ENCODE assay signal across 29 cellular contexts in genomic region chr11:133530501-133530835, GRCh38. TPM values are rescaled to one million over a fixed set of nuclear protein-coding genes. Genes with fewer than 3 reads are reported as not detected.
A peak's percentile ranks its signal among the peaks of the same experiment; 100 is the strongest.
DNase-seq lines count a peak whose midpoint lies in the region; ATAC-seq, FAIRE-seq and TF ChIP-seq lines count a peak whose summit lies in the region.
"Had no signal": no experiment of that assay in that cellular context is flagged by ENCODE, and none has a peak within 500 bp of the region (broad histone marks: within the 10 kb centered on the region; RNA-seq: fewer than 3 reads in every experiment).

No MANE protein-coding gene starts in this region.

- no peaks in the 10 kb centered on the region for H3K79me2 ChIP-seq in GM12878 (ENCODE audit: control insufficient read depth, insufficient read depth, low read length)

- no peak for FAIRE-seq in GM12878 (lab: Jason Lieb, UNC)
- FAIRE-seq in frontal cortex (lab: Jason Lieb, UNC): no peak
- FAIRE-seq: kidney had no signal

- H3K4me2 ChIP-seq in GM12878 (ENCODE audit: control insufficient read depth, insufficient read depth) (no peak overlapping the region), neuronal stem cell (ENCODE audit: insufficient read depth, low read length, poor library complexity, severe bottlenecking) (no peak overlapping the region)

- peak overlapping the region; percentile 48 for H2AK5ac ChIP-seq in neuronal stem cell (ENCODE audit: low read depth, low read length)

- no peaks in the 10 kb centered on the region for H3K9me3 ChIP-seq in HUES48 (ENCODE audit: control insufficient read depth, insufficient read depth, low read length)
- H3K9me3 ChIP-seq in GM12878 (replicated peaks; ENCODE audit: control insufficient read depth, insufficient read depth, low read length): no peaks in the 10 kb centered on the region; the same call in 2 of the 3 replicates
- H3K9me3 ChIP-seq in iPS-18a (ENCODE audit: control insufficient read depth, low read depth, low read length): no peaks in the 10 kb centered on the region
- no peaks in the 10 kb centered on the region for H3K9me3 ChIP-seq in neuronal stem cell (replicated peaks in 1 of 2; ENCODE audit: control insufficient read depth in 2 of 2, insufficient read depth in 1 of 2, low read depth in 1 of 2, low read length in 2 of 2)
- no peaks in the 10 kb centered on the region for H3K9me3 ChIP-seq in BE2C
- H3K9me3 ChIP-seq in adrenal gland (replicated peaks in 1 of 3): no peaks in the 10 kb centered on the region
- H3K9me3 ChIP-seq: BLaER1 treated with 17β-estradiol and CSF1 and Interleukin-3, amounts not matched to agents 10 nM and 100 nM; Caco-2; heart left ventricle; sigmoid colon; suprapubic skin had no signal

- in situ Hi-C loops in GM12878 (cut with MboI): no loop called here

- no peak overlapping the region for H2BK12ac ChIP-seq in neuronal stem cell (ENCODE audit: low read length)

- no peak overlapping the region for H4K91ac ChIP-seq in neuronal stem cell (ENCODE audit: low read depth, low read length, poor library complexity)

- H3K36me3 ChIP-seq in HUES48 (ENCODE audit: control insufficient read depth, insufficient read depth, low read length): 0 out of 2 replicates have a peak, but pooled peaks cover 2% of the 10 kb centered on the region
- H3K36me3 ChIP-seq in GM12878 (ENCODE audit: control insufficient read depth in 2 of 2, insufficient read depth in 2 of 2, low read length in 1 of 2): no peaks in the 10 kb centered on the region
- no peaks in the 10 kb centered on the region for H3K36me3 ChIP-seq in iPS-18a (ENCODE audit: control insufficient read depth, low read depth, low read length)
- no peaks in the 10 kb centered on the region for H3K36me3 ChIP-seq in neuronal stem cell (replicated peaks in 1 of 2; ENCODE audit: control insufficient read depth in 2 of 2, insufficient read depth in 2 of 2, low read length in 2 of 2)
- no peaks in the 10 kb centered on the region for H3K36me3 ChIP-seq in BE2C
- H3K36me3 ChIP-seq in adrenal gland (replicated peaks in 1 of 2): no peaks in the 10 kb centered on the region
- H3K36me3 ChIP-seq: BLaER1 treated with 17β-estradiol and CSF1 and Interleukin-3, amounts not matched to agents 10 nM and 100 nM; heart left ventricle; sigmoid colon; suprapubic skin had no signal

- SMC1A ChIA-PET in GM12878 (lab: Charles Lee; ENCODE audit: uncharacterized antibody, unreplicated experiment): no interaction called here

- 0% methylated on average over 3 of the region's 3 CpGs for WGBS in GM12878 (ENCODE audit: insufficient coverage, insufficient replicate concordance, low lambda C conversion rate, missing lambda C conversion rate)
- WGBS in neuronal stem cell (ENCODE audit: extremely low coverage in 2 of 2, insufficient read length in 2 of 2, insufficient replicate concordance in 1 of 2), 2 donors: no CpG with 5 or more reads among the region's 3 CpGs
- 0 to 13% (median 8%) methylated on average over 2 to 3 of the region's 3 CpGs; no CpG with 5 or more reads in 1 of the 4 donors for WGBS in adrenal gland, 4 donors

- no peak overlapping the region for H3K9ac ChIP-seq in HUES48 (ENCODE audit: low read depth, low read length)
- H3K9ac ChIP-seq in GM12878 (ENCODE audit: control insufficient read depth, insufficient read depth, low read length): no peak overlapping the region
- H3K9ac ChIP-seq in iPS-18a (ENCODE audit: low read length): no peak overlapping the region
- H3K9ac ChIP-seq in neuronal stem cell (ENCODE audit: low read depth, low read length, poor library complexity): no peak overlapping the region
- H3K9ac ChIP-seq: BLaER1 treated with 17β-estradiol and CSF1 and Interleukin-3, amounts not matched to agents 10 nM and 100 nM had no signal

- TF ChIP-seq RAD21 in GM12878 (IDR thresholded peaks at IDR 0.05; ENCODE audit: insufficient read depth, low read depth, low read length): no peak

- no peak overlapping the region for H2BK5ac ChIP-seq in neuronal stem cell (ENCODE audit: low read length)

- no peak overlapping the region for H2BK15ac ChIP-seq in neuronal stem cell (ENCODE audit: low read length)

- BruUV-seq in GM12878 (replicated peaks; lab: Mats Ljungman, UMichigan): no TSS peak

- no peak overlapping the region for H3K14ac ChIP-seq in neuronal stem cell (ENCODE audit: low read length)

- H2BK120ac ChIP-seq in neuronal stem cell (ENCODE audit: low read depth, low read length): no peak overlapping the region

- H3K27ac ChIP-seq in HUES48 (ENCODE audit: low read depth, low read length) (peak overlapping the region; percentile 53), GM12878 (ENCODE audit: control insufficient read depth, insufficient read depth) (no peak overlapping the region), iPS-18a (ENCODE audit: low read length) (no peak overlapping the region), neuronal stem cell (replicated peaks; ENCODE audit: low read length) (no peak overlapping the region), adrenal gland (no peak overlapping the region)
- H3K27ac ChIP-seq: BLaER1 treated with 17β-estradiol and CSF1 and Interleukin-3, amounts not matched to agents 10 nM and 100 nM; heart left ventricle; sigmoid colon; suprapubic skin had no signal

- CTCF ChIA-PET in GM12878 (lab: Yijun Ruan, JAX): no interaction called here

- H3K18ac ChIP-seq in neuronal stem cell (ENCODE audit: low read length): peak overlapping the region; percentile 11

- peaks cover 21% of the 10 kb centered on the region for H3K27me3 ChIP-seq in HUES48 (ENCODE audit: control insufficient read depth, insufficient read depth, low read length)
- H3K27me3 ChIP-seq in GM12878 (replicated peaks in 1 of 2; ENCODE audit: control insufficient read depth in 2 of 2, insufficient read depth in 2 of 2, low read length in 1 of 2): peaks cover 6 to 8% of the 10 kb centered on the region in 2 experiments; a peak in 3 of 4 replicates
- H3K27me3 ChIP-seq in iPS-18a (ENCODE audit: control insufficient read depth, insufficient read depth, low read length): peaks cover 47% of the 10 kb centered on the region
- H3K27me3 ChIP-seq in neuronal stem cell (ENCODE audit: control insufficient read depth in 3 of 3, insufficient read depth in 3 of 3, low read depth in 1 of 3, low read length in 3 of 3): peaks cover 0 to 26% (median 0%) of the 10 kb centered on the region in 3 experiments
- peaks cover 45% of the 10 kb centered on the region for H3K27me3 ChIP-seq in BE2C
- peaks cover 17% of the 10 kb centered on the region for H3K27me3 ChIP-seq in adrenal gland

- H3K23ac ChIP-seq in neuronal stem cell (ENCODE audit: low read depth, low read length, poor library complexity): peak overlapping the region; percentile 12

- no peak overlapping the region for H3K4ac ChIP-seq in neuronal stem cell (ENCODE audit: low read length)

- TF ChIP-seq CTCF in GM12878 (IDR thresholded peaks at IDR 0.05 in 2 of 3, conservative IDR thresholded peaks at IDR 0.05 in 1 of 3; ENCODE audit: control insufficient read depth in 2 of 3, extremely low read depth in 1 of 3, insufficient read depth in 1 of 3, low read depth in 3 of 3, low read length in 3 of 3): peak in 1 of 3 experiments; percentile 4; a peak in 1 of 6 replicates
- TF ChIP-seq CTCF in BE2C (IDR thresholded peaks at IDR 0.05; ENCODE audit: low read depth, low read length): no peak
- no peak for TF ChIP-seq CTCF in adrenal gland (IDR thresholded peaks at IDR 0.05)

- POLR2A ChIA-PET in GM12878 (lab: Charles Lee): no interaction called here

- RAD21 ChIA-PET in GM12878 (lab: Charles Lee; ENCODE audit: unreplicated experiment): no interaction called here

- H3K79me1 ChIP-seq in neuronal stem cell (ENCODE audit: low read depth, low read length): no peaks in the 10 kb centered on the region

- H2AFZ ChIP-seq in GM12878 (ENCODE audit: control insufficient read depth, low read depth, low read length) (no peak overlapping the region), neuronal stem cell (ENCODE audit: low read length) (no peak overlapping the region)

- no peaks in the 10 kb centered on the region for H4K20me1 ChIP-seq in GM12878 (ENCODE audit: control insufficient read depth, insufficient read depth)
- H4K20me1 ChIP-seq: BLaER1 treated with 17β-estradiol and CSF1 and Interleukin-3, amounts not matched to agents 10 nM and 100 nM had no signal

- DNase-seq in GM12878 (ENCODE audit: low read depth, low spot score): no peak
- no peak for DNase-seq in neuronal stem cell (ENCODE audit: low spot score)
- no peak for DNase-seq in activated T-cell treated with anti-CD3 and anti-CD28 coated beads, Interleukin-2, amount 50 U/mL, for 48 hours
- DNase-seq in BE2C: no peak
- DNase-seq in frontal cortex (ENCODE audit: low spot score in 2 of 2): no peak
- no peak for DNase-seq in adrenal gland
- DNase-seq: activated CD8-positive, alpha-beta memory T cell treated with anti-CD3 and anti-CD28 coated beads, Interleukin-2, amount 10 ng/mL, durations not matched to agents 7 days and 5 days; activated naive CD4-positive, alpha-beta T cell treated with Interleukin-2 at 50 U/mL for 16 hours; activated T-cell treated with anti-CD3 and anti-CD28 coated beads, Interleukin-2, amount 50 U/mL, for 72 hours; Caco-2; DND-41; effector CD4-positive, alpha-beta T cell; heart left ventricle; kidney; NCI-H1048; NCI-H1694; NCI-H2171 treated with DMSO at 0.1 percent for 48 hours; NCI-H510A treated with DMSO at 0.1 percent for 48 hours; SHP77 treated with DMSO at 0.1 percent for 48 hours; sigmoid colon; stimulated activated CD4-positive, alpha-beta T cell treated with anti-CD3 and anti-CD28 coated beads, Interleukin-4, amount 100 ng/mL, for 4 hours; stimulated activated naive CD4-positive, alpha-beta T cell had no signal

- peak overlapping the region; percentile 81 for H3K4me3 ChIP-seq in HUES48 (ENCODE audit: low read depth, low read length)
- no peak overlapping the region for H3K4me3 ChIP-seq in GM12878
- H3K4me3 ChIP-seq in iPS-18a (ENCODE audit: low read length): peak overlapping the region; percentile 55
- H3K4me3 ChIP-seq in neuronal stem cell (ENCODE audit: low read length in 2 of 2): no peak overlapping the region
- H3K4me3 ChIP-seq in BE2C (ENCODE audit: low read depth, low read length): no peak overlapping the region
- H3K4me3 ChIP-seq in adrenal gland: no peak overlapping the region
- H3K4me3 ChIP-seq: BLaER1 treated with 17β-estradiol and CSF1 and Interleukin-3, amounts not matched to agents 10 nM and 100 nM; heart left ventricle; sigmoid colon; suprapubic skin had no signal

- H3K4me1 ChIP-seq in HUES48 (ENCODE audit: control insufficient read depth, insufficient read depth, low read length) (peaks cover 47% of the 10 kb centered on the region), GM12878 (ENCODE audit: control insufficient read depth, insufficient read depth, low read length) (no peaks in the 10 kb centered on the region), iPS-18a (ENCODE audit: control insufficient read depth, low read depth, low read length) (peaks cover 44% of the 10 kb centered on the region), neuronal stem cell (ENCODE audit: control insufficient read depth in 2 of 2, insufficient read depth in 1 of 2, low read depth in 1 of 2, low read length in 2 of 2) (peaks cover 16 to 20% of the 10 kb centered on the region in 2 donors), BE2C (no peaks in the 10 kb centered on the region), adrenal gland (replicated peaks in 1 of 2) (no peaks in the 10 kb centered on the region)
- H3K4me1 ChIP-seq: Caco-2, sigmoid colon, suprapubic skin had no signal

- ATAC-seq in GM12878: peak; percentile 64
- ATAC-seq: activated CD8-positive, alpha-beta memory T cell treated with anti-CD3 and anti-CD28 coated beads, Interleukin-2, amount 10 ng/mL, durations not matched to agents 7 days and 5 days; activated T-cell treated with anti-CD3 and anti-CD28 coated beads, Interleukin-2, amount 50 U/mL, for 72 hours; heart left ventricle; Panc1 had no signal

- intact Hi-C loops in GM12878 (cut with micrococcal nuclease; ENCODE audit: unreplicated experiment): no loop called here
- intact Hi-C loops in adrenal gland (cut with DNase I): no loop called here

- TF ChIP-seq POLR2A in GM12878 (IDR thresholded peaks at IDR 0.05; ENCODE audit: low read depth, low read length) (no peak), adrenal gland (IDR thresholded peaks at IDR 0.05) (no peak)

- no peak for TF ChIP-seq EP300 in GM12878 (IDR thresholded peaks at IDR 0.05; ENCODE audit: borderline replicate concordance in 1 of 2, control insufficient read depth in 1 of 2, low read depth in 2 of 2, low read length in 2 of 2)

- no peak overlapping the region for H4K8ac ChIP-seq in neuronal stem cell (ENCODE audit: low read depth, low read length)

RNA-seq across cellular contexts. Expression of gene OPCML, which starts 1.8 kb away (rescaled TPM):
- not detected in 2 replicates for total RNA-seq in GM12878 (2013; cell fraction: nucleolus; rRNA removed)
- total RNA-seq in GM12878 (2014; rRNA removed) (not detected in 2 replicates), GM12878 (2014; rRNA removed; fragmentation: Illumina TruSeq; extraction: Trizol) (not detected in 2 replicates), GM12878 (2021) (not detected in 2 replicates), frontal cortex (26.9 TPM), adrenal gland (1 to 10 TPM in 1 of 8 donors, under 1 TPM in 2, not detected in 5; 0.28 to 2.2 (median 0.72) TPM)
- polyA plus RNA-seq in GM12878 (2011; ENCODE audit: low read depth): not detected
- polyA plus RNA-seq in GM12878 (2011; rRNA removed) (0.81 and 0.84 TPM in 2 replicates), GM12878 (2014; fragmentation: Illumina TruSeq; extraction: Trizol) (not detected in 2 replicates), GM12878 (2014; fragmentation: Nextera tagmentation; extraction: Ambion mirVana) (not detected), GM12878 (2014; rRNA removed) (not detected in 2 replicates), GM12878 (2016; fragmentation: Nextera tagmentation; extraction: Ambion mirVana) (not detected), adrenal gland (1 to 10 TPM in 1 of 3 donors, under 1 TPM in 2; 0.10 to 2.7 (median 0.24) TPM)
- polyA plus RNA-seq in GM12878 (2011; cell fraction: cytosol; rRNA removed): 0.69 and 3.2 TPM in 2 replicates
- 1.8 and 2.5 TPM in 2 replicates for polyA plus RNA-seq in GM12878 (2011; cell fraction: nucleus; rRNA removed)
- not detected in 2 replicates for polyA plus RNA-seq in GM12878 (2012)
- 0.36 and 3.7 TPM in 2 replicates for polyA minus RNA-seq in GM12878 (2011; rRNA and poly(A)+ RNA removed)
- not detected in 2 replicates for polyA minus RNA-seq in GM12878 (2011; cell fraction: cytosol; rRNA and poly(A)+ RNA removed)
- polyA minus RNA-seq in GM12878 (2011; cell fraction: nucleus; rRNA and poly(A)+ RNA removed): 1.5 and 6.4 TPM in 2 replicates
- polyA plus RNA-seq in neuronal stem cell (2013, experiment 1 of 2): 0.26 TPM
- polyA plus RNA-seq in neuronal stem cell (2013, experiment 2 of 2): 0.21 TPM
- not detected for polyA plus RNA-seq in BE2C (2012; ENCODE audit: insufficient read depth, insufficient read length, low read depth)
- total RNA-seq: activated CD8-positive, alpha-beta memory T cell treated with anti-CD3 and anti-CD28 coated beads, Interleukin-2, amount 10 ng/mL, durations not matched to agents 7 days and 5 days; activated T-cell treated with anti-CD3 and anti-CD28 coated beads, Interleukin-2, amount 50 U/mL, for 72 hours; Caco-2; epithelial cell of proximal tubule had no signal
- polyA plus RNA-seq: IgD-negative memory B cell had no signal

Comparison
In these comparisons a context has a peak if more than half of its experiments do, and no peak if none do; other contexts are left out.
1. H3K4me3 ChIP-seq: peak in HUES48 (single experiment) and iPS-18a (single experiment); none in GM12878 (single experiment), neuronal stem cell (0 of 2), BE2C (single experiment) and adrenal gland (0 of 4).